ENCODE assay signal across 8 cellular contexts in genomic region chr4:56530269-56531148, GRCh38. TPM values are rescaled to one million over a fixed set of nuclear protein-coding genes. Genes with fewer than 3 reads are reported as not detected.
DNase-seq lines count a peak whose midpoint lies in the region; TF ChIP-seq lines count a peak whose summit lies in the region.

No MANE protein-coding gene starts in this region.

- 7% methylated on average over 59 of the region's 68 CpGs for WGBS in hepatocyte (ENCODE audit: low lambda C conversion rate, missing lambda C conversion rate)
- WGBS in urinary bladder, result 2% methylated on average over 68 of the region's 68 CpGs

- H3K9me2 ChIP-seq in hepatocyte (replicated peaks; ENCODE audit: insufficient read depth), result no peaks in the 10 kb centered on the region

- H3K36me3 ChIP-seq in hepatocyte (replicated peaks; ENCODE audit: insufficient read depth, low read depth) (no peaks in the 10 kb centered on the region), rectal smooth muscle tissue (ENCODE audit: control insufficient read depth, insufficient read depth, low read length) (no peaks in the 10 kb centered on the region), urinary bladder (ENCODE audit: insufficient read depth) (no peaks in the 10 kb centered on the region)

- H3K27ac ChIP-seq in hepatocyte, result no peak overlapping the region
- H3K27ac ChIP-seq in rectal smooth muscle tissue (ENCODE audit: low read depth, low read length), result peak overlapping the region; percentile 44
- no peak overlapping the region for H3K27ac ChIP-seq in urinary bladder (ENCODE audit: low read depth)

- peak overlapping the region; percentile 88 for H2AFZ ChIP-seq in hepatocyte

- H4K20me1 ChIP-seq in hepatocyte (ENCODE audit: insufficient read depth, poor library complexity, severe bottlenecking), result no peaks in the 10 kb centered on the region

- H3K9ac ChIP-seq in rectal smooth muscle tissue (ENCODE audit: low read length), result peak overlapping the region; percentile 35

- no peak for TF ChIP-seq CTCF in hepatocyte (IDR thresholded peaks at IDR 0.05; ENCODE audit: poor library complexity)

- peak overlapping the region; percentile 89 for H3K4me2 ChIP-seq in hepatocyte

- no peaks in the 10 kb centered on the region for H3K4me1 ChIP-seq in hepatocyte (ENCODE audit: insufficient read depth)
- H3K4me1 ChIP-seq in rectal smooth muscle tissue (ENCODE audit: control insufficient read depth, insufficient read depth, low read length), result peaks cover 5% of the 10 kb centered on the region
- H3K4me1 ChIP-seq in urinary bladder (ENCODE audit: insufficient read depth), result no peaks in the 10 kb centered on the region

- POLR2A ChIA-PET in HEK293T (lab: Yijun Ruan, JAX), result interaction anchor here (1.1 to 1.6 kb wide), 4 partner anchors 9 to 143 kb away, joined by 3 to 8 read pairs (median 4); partner anchors contain the start of genes AASDH, PAICS and PPAT

- H3K27me3 ChIP-seq in hepatocyte (peaks cover 9% of the 10 kb centered on the region), rectal smooth muscle tissue (ENCODE audit: control insufficient read depth, insufficient read depth, low read length) (no peaks in the 10 kb centered on the region)

- H3K79me2 ChIP-seq in hepatocyte, result no peaks in the 10 kb centered on the region

- CTCF ChIA-PET in HEK293T (lab: Yijun Ruan, JAX), result interaction anchor here (0.6 to 1.5 kb wide), 4 partner anchors 14 to 269 kb away, joined by 3 to 6 read pairs (median 4); no protein-coding TSS in a partner anchor

- H3K9me3 ChIP-seq in hepatocyte (ENCODE audit: low read depth), result no peaks in the 10 kb centered on the region

- DNase-seq in GM03348 (ENCODE audit: low spot score) (peak; percentile 94), HEK293T (ENCODE audit: extremely low spot score) (peak; percentile 96), NCI-H1092 (lab: John Stamatoyannopoulos, UW) (peak; percentile 48), T-helper 2 cell (peak; percentile 59 to 72 (median 69)), amygdala (lab: John Stamatoyannopoulos, UW) (peak in 55 of 56 donors; percentile 8 to 95 (median 61)), hepatocyte (ENCODE audit: low spot score) (peak; percentile 91)

- H3K4me3 ChIP-seq in hepatocyte, result peak overlapping the region; percentile 60
- peak overlapping the region; percentile 77 for H3K4me3 ChIP-seq in rectal smooth muscle tissue (ENCODE audit: low read length)
- peak overlapping the region; percentile 32 for H3K4me3 ChIP-seq in urinary bladder (ENCODE audit: low read depth, low read length)

TF ChIP-seq in HEK293T, 16 proteins besides CTCF, POLR2A, EP300 and RAD21:
- TF ChIP-seq NFRKB (IDR thresholded peaks at IDR 0.05), result no peak
- TF ChIP-seq SP1 (IDR thresholded peaks at IDR 0.05), result no peak
- TF ChIP-seq ELF4 (IDR thresholded peaks at IDR 0.05), result no peak
- no peak for TF ChIP-seq HDGF (IDR thresholded peaks at IDR 0.05; ENCODE audit: borderline replicate concordance)
- TF ChIP-seq L3MBTL2 (conservative IDR thresholded peaks at IDR 0.05), result peak; percentile 82
- no peak for TF ChIP-seq TARDBP (IDR thresholded peaks at IDR 0.05)
- TF ChIP-seq LEF1 (IDR thresholded peaks at IDR 0.05; ENCODE audit: borderline replicate concordance), result no peak
- TF ChIP-seq FOXA1 (IDR thresholded peaks at IDR 0.05), result no peak

RNA-seq across cellular contexts. Expression of gene ARL9, which starts 24.9 kb away (rescaled TPM):
- total RNA-seq in hepatocyte, result 1.4 TPM in 1 of 2 replicates, not detected in the other
- 0.15 and 0.85 TPM in 2 replicates for polyA plus RNA-seq in hepatocyte
- 0.32 TPM for total RNA-seq in urinary bladder
- polyA plus RNA-seq in urinary bladder, result 0.23 TPM
